ENCODE assay signal across 22 cellular contexts in the genomic region with DNA sequence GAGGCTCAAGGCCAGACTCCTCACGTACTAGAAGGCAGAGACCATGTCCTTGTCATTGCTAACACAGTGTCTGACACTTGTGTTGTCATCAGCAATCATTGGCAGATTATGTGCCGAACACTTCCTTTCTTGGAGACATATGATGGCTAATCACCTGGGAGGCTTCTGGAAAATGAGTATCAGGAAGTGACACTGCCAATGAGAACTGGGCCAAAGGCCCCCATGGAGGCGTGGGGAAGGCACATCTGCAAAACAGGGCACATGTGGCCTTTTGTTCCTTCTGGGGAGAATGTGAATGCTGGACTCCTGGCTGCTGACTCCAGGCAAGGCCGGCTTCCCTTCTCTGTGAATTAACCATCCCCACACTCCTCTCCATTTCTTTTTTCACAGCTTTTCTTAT. TPM values are rescaled to one million over a fixed set of nuclear protein-coding genes. Genes with fewer than 3 reads are reported as not detected.
"Had no signal": no experiment of that assay in that cellular context is flagged by ENCODE, and none has a peak within 500 bp of the region (broad histone marks: within the 10 kb centered on the region; RNA-seq: fewer than 3 reads in every experiment).

No MANE protein-coding gene starts in this region.

- H3K9me3 ChIP-seq: prostate gland, right lobe of liver, spleen, vagina had no signal

- H3K27ac ChIP-seq: hepatocyte, parathyroid adenoma, prostate gland, right lobe of liver, vagina had no signal

- H3K4me1 ChIP-seq: parathyroid adenoma, prostate gland, right lobe of liver, vagina had no signal

- ATAC-seq: naive thymus-derived CD4-positive, alpha-beta T cell; right lobe of liver; stimulated activated naive B cell treated with anti-CD40 and anti-IgM and Interleukin-4, amounts not matched to agents 10 μg/mL and 1 μg/mL and 100 μg/mL, for 72 hours; stimulated activated naive CD8-positive, alpha-beta T cell treated with anti-CD3 and anti-CD28 coated beads, Interleukin-15, amount 100 ng/mL, for 72 hours had no signal

- H3K4me3 ChIP-seq: coronary artery, dorsolateral prefrontal cortex, hepatocyte, prostate gland, right lobe of liver, spleen, vagina had no signal

- H3K9ac ChIP-seq: parathyroid adenoma had no signal

- H3K36me3 ChIP-seq: prostate gland, right lobe of liver, vagina had no signal

- H3K27me3 ChIP-seq: right lobe of liver, vagina had no signal

- H3K4me2 ChIP-seq: hepatocyte had no signal

- DNase-seq: caudate nucleus; dorsolateral prefrontal cortex; effector memory CD4-positive, alpha-beta T cell; erythroblast; foreskin melanocyte; head of caudate nucleus; naive thymus-derived CD4-positive, alpha-beta T cell; nephron progenitor cell; right lobe of liver; spleen; stimulated activated CD4-positive, alpha-beta T cell treated with anti-CD3 and anti-CD28 coated beads, Interleukin-15, amount 100 ng/mL, for 24 hours; stimulated activated CD4-positive, alpha-beta T cell treated with anti-CD3 and anti-CD28 coated beads, Interleukin-1b, Interleukin-23, amount 100 ng/mL, for 48 hours; stimulated activated CD4-positive, alpha-beta T cell treated with anti-CD3 and anti-CD28 coated beads, Interleukin-4, amount 100 ng/mL, for 4 hours; stimulated activated naive B cell treated with anti-CD40 and anti-IgM and Interleukin-4, amounts not matched to agents 10 μg/mL and 1 μg/mL and 100 μg/mL, for 72 hours; stimulated activated naive CD8-positive, alpha-beta T cell treated with anti-CD3 and anti-CD28 coated beads, Interleukin-15, amount 100 ng/mL, for 72 hours; substantia nigra had no signal

- H2AFZ ChIP-seq: hepatocyte, parathyroid adenoma had no signal

RNA-seq across cellular contexts. Expression of gene TM6SF1, which starts 6.9 kb away (rescaled TPM):
- total RNA-seq: renal cortical epithelial cell had no signal
